1 cellular context compared by ENCODE assay signal in the genomic region with DNA sequence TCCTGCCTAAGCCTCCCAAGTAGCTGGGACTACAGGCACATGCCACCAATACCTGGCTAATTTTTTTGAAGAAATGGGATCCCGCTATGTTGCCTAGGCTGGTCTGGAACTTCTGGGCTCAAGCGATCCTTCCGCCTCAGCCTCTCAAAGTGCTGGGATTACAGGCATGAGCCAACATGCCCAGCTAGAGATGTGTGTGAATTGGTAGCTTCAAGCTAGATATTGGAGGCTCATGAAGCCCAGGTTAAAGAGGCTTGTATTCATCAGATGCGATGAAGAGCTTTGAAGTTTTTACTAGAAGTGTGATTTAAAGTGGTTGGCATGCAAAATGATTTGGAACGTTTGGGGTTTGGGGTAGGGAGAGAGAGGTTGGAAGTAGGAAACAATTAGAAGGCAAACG.
TF ChIP-seq lines count a peak whose summit lies in the region.

No MANE protein-coding gene starts in this region.

TF ChIP-seq in WTC11, 78 proteins besides CTCF, POLR2A, EP300 and RAD21 (continued from another document):
- TF ChIP-seq, protein P1, sequence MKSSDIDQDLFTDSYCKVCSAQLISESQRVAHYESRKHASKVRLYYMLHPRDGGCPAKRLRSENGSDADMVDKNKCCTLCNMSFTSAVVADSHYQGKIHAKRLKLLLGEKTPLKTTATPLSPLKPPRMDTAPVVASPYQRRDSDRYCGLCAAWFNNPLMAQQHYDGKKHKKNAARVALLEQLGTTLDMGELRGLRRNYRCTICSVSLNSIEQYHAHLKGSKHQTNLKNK (CRISPR knock-in tag; IDR thresholded peaks at IDR 0.05), result no peak
- TF ChIP-seq, protein P2, sequence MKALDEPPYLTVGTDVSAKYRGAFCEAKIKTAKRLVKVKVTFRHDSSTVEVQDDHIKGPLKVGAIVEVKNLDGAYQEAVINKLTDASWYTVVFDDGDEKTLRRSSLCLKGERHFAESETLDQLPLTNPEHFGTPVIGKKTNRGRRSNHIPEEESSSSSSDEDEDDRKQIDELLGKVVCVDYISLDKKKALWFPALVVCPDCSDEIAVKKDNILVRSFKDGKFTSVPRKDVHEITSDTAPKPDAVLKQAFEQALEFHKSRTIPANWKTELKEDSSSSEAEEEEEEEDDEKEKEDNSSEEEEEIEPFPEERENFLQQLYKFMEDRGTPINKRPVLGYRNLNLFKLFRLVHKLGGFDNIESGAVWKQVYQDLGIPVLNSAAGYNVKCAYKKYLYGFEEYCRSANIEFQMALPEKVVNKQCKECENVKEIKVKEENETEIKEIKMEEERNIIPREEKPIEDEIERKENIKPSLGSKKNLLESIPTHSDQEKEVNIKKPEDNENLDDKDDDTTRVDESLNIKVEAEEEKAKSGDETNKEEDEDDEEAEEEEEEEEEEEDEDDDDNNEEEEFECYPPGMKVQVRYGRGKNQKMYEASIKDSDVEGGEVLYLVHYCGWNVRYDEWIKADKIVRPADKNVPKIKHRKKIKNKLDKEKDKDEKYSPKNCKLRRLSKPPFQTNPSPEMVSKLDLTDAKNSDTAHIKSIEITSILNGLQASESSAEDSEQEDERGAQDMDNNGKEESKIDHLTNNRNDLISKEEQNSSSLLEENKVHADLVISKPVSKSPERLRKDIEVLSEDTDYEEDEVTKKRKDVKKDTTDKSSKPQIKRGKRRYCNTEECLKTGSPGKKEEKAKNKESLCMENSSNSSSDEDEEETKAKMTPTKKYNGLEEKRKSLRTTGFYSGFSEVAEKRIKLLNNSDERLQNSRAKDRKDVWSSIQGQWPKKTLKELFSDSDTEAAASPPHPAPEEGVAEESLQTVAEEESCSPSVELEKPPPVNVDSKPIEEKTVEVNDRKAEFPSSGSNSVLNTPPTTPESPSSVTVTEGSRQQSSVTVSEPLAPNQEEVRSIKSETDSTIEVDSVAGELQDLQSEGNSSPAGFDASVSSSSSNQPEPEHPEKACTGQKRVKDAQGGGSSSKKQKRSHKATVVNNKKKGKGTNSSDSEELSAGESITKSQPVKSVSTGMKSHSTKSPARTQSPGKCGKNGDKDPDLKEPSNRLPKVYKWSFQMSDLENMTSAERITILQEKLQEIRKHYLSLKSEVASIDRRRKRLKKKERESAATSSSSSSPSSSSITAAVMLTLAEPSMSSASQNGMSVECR (CRISPR knock-in tag; IDR thresholded peaks at IDR 0.05; ENCODE audit: borderline replicate concordance), result no peak
- TF ChIP-seq PRRX2 (CRISPR knock-in tag; IDR thresholded peaks at IDR 0.05) (no peak), ZNF121 (CRISPR knock-in tag; IDR thresholded peaks at IDR 0.05) (no peak), CBFB (CRISPR knock-in tag; IDR thresholded peaks at IDR 0.05; ENCODE audit: low read depth) (no peak), KAT7 (CRISPR knock-in tag; IDR thresholded peaks at IDR 0.05; ENCODE audit: borderline replicate concordance) (no peak), NFE2L1 (CRISPR knock-in tag; IDR thresholded peaks at IDR 0.05) (no peak), RELA (CRISPR knock-in tag; IDR thresholded peaks at IDR 0.05; ENCODE audit: borderline replicate concordance) (no peak), ZNF232 (CRISPR knock-in tag; IDR thresholded peaks at IDR 0.05) (no peak), EMX1 (CRISPR knock-in tag; IDR thresholded peaks at IDR 0.05) (no peak), ZNF416 (CRISPR knock-in tag; IDR thresholded peaks at IDR 0.05) (no peak)
- TF ChIP-seq, protein P3, sequence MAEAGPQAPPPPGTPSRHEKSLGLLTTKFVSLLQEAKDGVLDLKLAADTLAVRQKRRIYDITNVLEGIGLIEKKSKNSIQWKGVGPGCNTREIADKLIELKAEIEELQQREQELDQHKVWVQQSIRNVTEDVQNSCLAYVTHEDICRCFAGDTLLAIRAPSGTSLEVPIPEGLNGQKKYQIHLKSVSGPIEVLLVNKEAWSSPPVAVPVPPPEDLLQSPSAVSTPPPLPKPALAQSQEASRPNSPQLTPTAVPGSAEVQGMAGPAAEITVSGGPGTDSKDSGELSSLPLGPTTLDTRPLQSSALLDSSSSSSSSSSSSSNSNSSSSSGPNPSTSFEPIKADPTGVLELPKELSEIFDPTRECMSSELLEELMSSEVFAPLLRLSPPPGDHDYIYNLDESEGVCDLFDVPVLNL (CRISPR knock-in tag; IDR thresholded peaks at IDR 0.05; ENCODE audit: borderline replicate concordance, low read depth), result no peak
- TF ChIP-seq, protein P4, sequence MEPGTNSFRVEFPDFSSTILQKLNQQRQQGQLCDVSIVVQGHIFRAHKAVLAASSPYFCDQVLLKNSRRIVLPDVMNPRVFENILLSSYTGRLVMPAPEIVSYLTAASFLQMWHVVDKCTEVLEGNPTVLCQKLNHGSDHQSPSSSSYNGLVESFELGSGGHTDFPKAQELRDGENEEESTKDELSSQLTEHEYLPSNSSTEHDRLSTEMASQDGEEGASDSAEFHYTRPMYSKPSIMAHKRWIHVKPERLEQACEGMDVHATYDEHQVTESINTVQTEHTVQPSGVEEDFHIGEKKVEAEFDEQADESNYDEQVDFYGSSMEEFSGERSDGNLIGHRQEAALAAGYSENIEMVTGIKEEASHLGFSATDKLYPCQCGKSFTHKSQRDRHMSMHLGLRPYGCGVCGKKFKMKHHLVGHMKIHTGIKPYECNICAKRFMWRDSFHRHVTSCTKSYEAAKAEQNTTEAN (CRISPR knock-in tag; IDR thresholded peaks at IDR 0.05), result no peak
- TF ChIP-seq, protein P5, sequence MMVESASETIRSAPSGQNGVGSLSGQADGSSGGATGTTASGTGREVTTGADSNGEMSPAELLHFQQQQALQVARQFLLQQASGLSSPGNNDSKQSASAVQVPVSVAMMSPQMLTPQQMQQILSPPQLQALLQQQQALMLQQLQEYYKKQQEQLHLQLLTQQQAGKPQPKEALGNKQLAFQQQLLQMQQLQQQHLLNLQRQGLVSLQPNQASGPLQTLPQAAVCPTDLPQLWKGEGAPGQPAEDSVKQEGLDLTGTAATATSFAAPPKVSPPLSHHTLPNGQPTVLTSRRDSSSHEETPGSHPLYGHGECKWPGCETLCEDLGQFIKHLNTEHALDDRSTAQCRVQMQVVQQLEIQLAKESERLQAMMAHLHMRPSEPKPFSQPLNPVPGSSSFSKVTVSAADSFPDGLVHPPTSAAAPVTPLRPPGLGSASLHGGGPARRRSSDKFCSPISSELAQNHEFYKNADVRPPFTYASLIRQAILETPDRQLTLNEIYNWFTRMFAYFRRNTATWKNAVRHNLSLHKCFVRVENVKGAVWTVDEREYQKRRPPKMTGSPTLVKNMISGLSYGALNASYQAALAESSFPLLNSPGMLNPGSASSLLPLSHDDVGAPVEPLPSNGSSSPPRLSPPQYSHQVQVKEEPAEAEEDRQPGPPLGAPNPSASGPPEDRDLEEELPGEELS (CRISPR knock-in tag; IDR thresholded peaks at IDR 0.05), result no peak
